19 cellular contexts compared by ENCODE assay signal in the genomic region with DNA sequence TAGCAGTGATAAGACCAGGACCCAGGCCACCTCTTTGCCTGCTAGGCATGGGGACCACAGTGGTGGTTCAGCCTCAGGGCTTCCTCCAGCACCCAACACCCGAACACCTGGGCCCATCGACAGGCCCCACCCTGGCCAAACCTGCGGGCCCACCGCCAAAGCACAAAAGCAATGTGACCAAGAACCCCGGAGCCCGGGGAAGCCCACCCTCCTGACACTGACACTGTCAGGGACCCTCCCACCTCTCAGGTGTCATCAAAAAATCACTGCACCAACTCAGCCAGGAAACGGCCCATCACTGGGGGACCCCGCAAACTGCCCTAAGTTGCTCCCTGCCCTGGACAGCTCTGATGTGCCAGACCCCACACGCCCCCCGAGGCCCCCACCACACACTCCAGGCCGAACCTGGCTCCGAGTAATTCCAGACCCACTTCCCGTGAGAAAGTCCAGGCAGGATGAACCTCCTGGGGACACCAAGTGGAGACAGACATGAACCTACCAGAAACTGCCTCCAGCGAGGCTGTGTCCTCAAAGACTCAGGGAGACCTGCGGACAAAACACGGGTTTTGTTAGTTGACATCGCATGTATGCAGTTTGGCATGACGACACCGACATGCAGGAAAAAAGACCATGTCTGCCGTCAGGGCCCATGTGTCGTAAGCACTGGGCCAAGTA. TPM values are rescaled to one million over a fixed set of nuclear protein-coding genes. Genes with fewer than 3 reads are reported as not detected.
A peak's percentile ranks its signal among the peaks of the same experiment; 100 is the strongest.
DNase-seq lines count a peak whose midpoint lies in the region; ATAC-seq and TF ChIP-seq lines count a peak whose summit lies in the region.
"Had no signal": no experiment of that assay in that cellular context is flagged by ENCODE, and none has a peak within 500 bp of the region (broad histone marks: within the 10 kb centered on the region; RNA-seq: fewer than 3 reads in every experiment).

No MANE protein-coding gene starts in this region.

- H3K27ac ChIP-seq in GM23338 (ENCODE audit: low read depth) (no peak overlapping the region), WERI-Rb-1 (peak overlapping the region; percentile 38), mesodermal cell (ENCODE audit: low read depth, low read length, severe bottlenecking) (peak overlapping the region; percentile 10), left ventricle myocardium inferior (replicated peaks) (no peak overlapping the region), Peyer's patch (no peak overlapping the region)

- TF ChIP-seq CTCF in GM23338 (conservative IDR thresholded peaks at IDR 0.05; ENCODE audit: low read depth in 2 of 2) (no peak), WERI-Rb-1 (IDR thresholded peaks at IDR 0.05; ENCODE audit: low read depth, low read length) (no peak), progenitor cell of endocrine pancreas (IDR thresholded peaks at IDR 0.05; ENCODE audit: unreplicated experiment) (no peak), left ventricle myocardium inferior (IDR thresholded peaks at IDR 0.05; ENCODE audit: borderline replicate concordance) (no peak), Peyer's patch (IDR thresholded peaks at IDR 0.05) (no peak)

- H3K9me3 Mint-ChIP-seq in GM23338 (peaks cover 5% of the 10 kb centered on the region; the same call in 1 of the 3 replicates), progenitor cell of endocrine pancreas (ENCODE audit: low read depth) (no peaks in the 10 kb centered on the region)

- intact Hi-C loops in left ventricle myocardium inferior (cut with micrococcal nuclease) = no loop called here

- H3F3A ChIP-seq in GM23338 (replicated peaks; ENCODE audit: low read depth) = no peaks in the 10 kb centered on the region

- H3K4me1 ChIP-seq in GM23338 (ENCODE audit: insufficient read depth) = peaks cover 22% of the 10 kb centered on the region
- peaks cover 57% of the 10 kb centered on the region for H3K4me1 ChIP-seq in mesodermal cell (ENCODE audit: control insufficient read depth, insufficient read depth, low read length, poor library complexity, severe bottlenecking)
- peaks cover 78% of the 10 kb centered on the region for H3K4me1 ChIP-seq in left ventricle myocardium inferior
- peaks cover 0 to 37% (median 5%) of the 10 kb centered on the region in 4 donors for H3K4me1 ChIP-seq in Peyer's patch

- peaks cover 40% of the 10 kb centered on the region for H3K36me3 Mint-ChIP-seq in GM23338 (ENCODE audit: low read depth)
- H3K36me3 Mint-ChIP-seq in progenitor cell of endocrine pancreas (ENCODE audit: insufficient read depth) = peaks cover 14% of the 10 kb centered on the region

- H3K27ac Mint-ChIP-seq in GM23338 (0 out of 2 replicates have a peak overlapping the region, but pooled peaks have one; percentile 34), progenitor cell of endocrine pancreas (peak overlapping the region; percentile 81)

- no peak overlapping the region for H3K4me3 Mint-ChIP-seq in GM23338
- no peak overlapping the region for H3K4me3 Mint-ChIP-seq in progenitor cell of endocrine pancreas (ENCODE audit: low read depth)

- H3K9me3 ChIP-seq in WERI-Rb-1 (ENCODE audit: severe bottlenecking) (no peaks in the 10 kb centered on the region), mesodermal cell (ENCODE audit: control insufficient read depth, low read length) (no peaks in the 10 kb centered on the region), left ventricle myocardium inferior (replicated peaks) (no peaks in the 10 kb centered on the region), Peyer's patch (no peaks in the 10 kb centered on the region)
- H3K9me3 ChIP-seq: SK-N-SH had no signal

- no peak for ATAC-seq in GM23338
- no peak for ATAC-seq in GM18520 (IDR thresholded peaks at IDR 0.05; ENCODE audit: unreplicated experiment)

- TF ChIP-seq POLR2A in Peyer's patch (IDR thresholded peaks at IDR 0.05) = no peak

- no peak for DNase-seq in GM23338 (ENCODE audit: low spot score)
- no peak for DNase-seq in WERI-Rb-1
- no peak for DNase-seq in progenitor cell of endocrine pancreas (ENCODE audit: low spot score, unreplicated experiment)
- no peak for DNase-seq in left ventricle myocardium inferior
- DNase-seq in Peyer's patch = no peak
- DNase-seq in NCI-H2227 (lab: John Stamatoyannopoulos, UW; ENCODE audit: unreplicated experiment) = no peak
- DNase-seq: AML-193, C1 segment of cervical spinal cord, Karpas-422, MV-4-11, NCI-H1105 treated with DMSO at 0.1 percent for 48 hours, NCI-H2081, NCI-H2171, NCI-H446, NCI-H526, SHP77 treated with DMSO at 0.1 percent for 48 hours, SK-N-SH had no signal

- peaks cover 97% of the 10 kb centered on the region for H3K79me2 ChIP-seq in GM23338 (replicated peaks; ENCODE audit: insufficient read depth)

- H3K4me1 Mint-ChIP-seq in GM23338 = peaks cover 39% of the 10 kb centered on the region
- peaks cover 13% of the 10 kb centered on the region for H3K4me1 Mint-ChIP-seq in progenitor cell of endocrine pancreas (ENCODE audit: low read depth)

- H3K36me3 ChIP-seq in GM23338 (ENCODE audit: insufficient read depth) = no peaks in the 10 kb centered on the region
- H3K36me3 ChIP-seq in WERI-Rb-1 = peaks cover 36% of the 10 kb centered on the region
- peaks cover 28% of the 10 kb centered on the region for H3K36me3 ChIP-seq in mesodermal cell (ENCODE audit: control insufficient read depth, insufficient read depth, low read length)
- H3K36me3 ChIP-seq in left ventricle myocardium inferior = peaks cover 10% of the 10 kb centered on the region
- H3K36me3 ChIP-seq in Peyer's patch = peaks cover 0 to 5% (median 0%) of the 10 kb centered on the region in 3 donors

- H3K4me3 ChIP-seq in GM23338 = no peak overlapping the region
- no peak overlapping the region for H3K4me3 ChIP-seq in WERI-Rb-1 (ENCODE audit: low read depth, low read length)
- no peak overlapping the region for H3K4me3 ChIP-seq in mesodermal cell (ENCODE audit: extremely low read depth, insufficient read depth, low read length, poor library complexity, severe bottlenecking)
- H3K4me3 ChIP-seq in left ventricle myocardium inferior = no peak overlapping the region
- H3K4me3 ChIP-seq in Peyer's patch = no peak overlapping the region

- H2AFZ ChIP-seq in GM23338 = no peak overlapping the region

- H3K27me3 Mint-ChIP-seq in GM23338 (ENCODE audit: insufficient read depth, low read depth, poor library complexity) (peaks cover 15% of the 10 kb centered on the region), progenitor cell of endocrine pancreas (no peaks in the 10 kb centered on the region)

- H3K4me2 ChIP-seq in GM23338 = no peak overlapping the region
- H3K4me2 ChIP-seq: SK-N-SH had no signal

- H3K27me3 ChIP-seq in GM23338 (ENCODE audit: insufficient read depth) (no peaks in the 10 kb centered on the region), WERI-Rb-1 (ENCODE audit: insufficient read depth, low read depth, severe bottlenecking) (no peaks in the 10 kb centered on the region), left ventricle myocardium inferior (ENCODE audit: low read depth) (no peaks in the 10 kb centered on the region), Peyer's patch (no peaks in the 10 kb centered on the region)

- WGBS in mesodermal cell (ENCODE audit: insufficient coverage in 2 of 2), 2 experiments = 88 to 89% methylated on average over 18 to 20 of the region's 21 CpGs

- H4K20me1 ChIP-seq in GM23338 (replicated peaks; ENCODE audit: insufficient read depth) = peaks cover 52% of the 10 kb centered on the region

- no peaks in the 10 kb centered on the region for H3K9me2 ChIP-seq in GM23338 (ENCODE audit: insufficient read depth)
- H3K9me2 ChIP-seq: SK-N-SH had no signal

TF ChIP-seq in GM23338, 12 proteins besides CTCF, POLR2A, EP300 and RAD21 (continues in another document):
- no peak for TF ChIP-seq EZH2 (IDR thresholded peaks at IDR 0.05; ENCODE audit: low read depth, unreplicated experiment)
- no peak for TF ChIP-seq CREB1 (CRISPR knock-in tag; IDR thresholded peaks at IDR 0.05; ENCODE audit: low read depth)
- no peak for TF ChIP-seq STAT1 (IDR thresholded peaks at IDR 0.05; ENCODE audit: unreplicated experiment)
- no peak for TF ChIP-seq EZH2phosphoT487 (IDR thresholded peaks at IDR 0.05; ENCODE audit: unreplicated experiment)
- no peak for TF ChIP-seq ETS1 (IDR thresholded peaks at IDR 0.05)

RNA-seq across cellular contexts. Expression of gene NCOR2, which starts 32.2 kb away (rescaled TPM):
- 180 and 190 TPM in 2 replicates for total RNA-seq in GM23338 (2014; rRNA removed; shearing (Covaris generic))
- 69.6 and 76.5 TPM in 2 replicates for polyA plus RNA-seq in GM23338 (2016; fragmentation: Nextera tagmentation; extraction: Ambion mirVana)
- 156 TPM for polyA plus RNA-seq in mesodermal cell (2013, experiment 1 of 2)
- 115 TPM for polyA plus RNA-seq in mesodermal cell (2013, experiment 2 of 2)
- 218 and 251 TPM in 2 replicates for total RNA-seq in progenitor cell of endocrine pancreas
- total RNA-seq in left ventricle myocardium inferior = 152 TPM
- total RNA-seq in Peyer's patch = 100 to 1,000 TPM; 105 to 330 (median 148) TPM

Comparison
In these comparisons a context has a peak if more than half of its experiments do, and no peak if none do; other contexts are left out.
1. H3K27ac ChIP-seq: peak in WERI-Rb-1 (single experiment) and mesodermal cell (single experiment); none in GM23338 (single experiment), left ventricle myocardium inferior (single experiment) and Peyer's patch (0 of 4).